ENCODE assay signal across 33 cellular contexts in the genomic region with DNA sequence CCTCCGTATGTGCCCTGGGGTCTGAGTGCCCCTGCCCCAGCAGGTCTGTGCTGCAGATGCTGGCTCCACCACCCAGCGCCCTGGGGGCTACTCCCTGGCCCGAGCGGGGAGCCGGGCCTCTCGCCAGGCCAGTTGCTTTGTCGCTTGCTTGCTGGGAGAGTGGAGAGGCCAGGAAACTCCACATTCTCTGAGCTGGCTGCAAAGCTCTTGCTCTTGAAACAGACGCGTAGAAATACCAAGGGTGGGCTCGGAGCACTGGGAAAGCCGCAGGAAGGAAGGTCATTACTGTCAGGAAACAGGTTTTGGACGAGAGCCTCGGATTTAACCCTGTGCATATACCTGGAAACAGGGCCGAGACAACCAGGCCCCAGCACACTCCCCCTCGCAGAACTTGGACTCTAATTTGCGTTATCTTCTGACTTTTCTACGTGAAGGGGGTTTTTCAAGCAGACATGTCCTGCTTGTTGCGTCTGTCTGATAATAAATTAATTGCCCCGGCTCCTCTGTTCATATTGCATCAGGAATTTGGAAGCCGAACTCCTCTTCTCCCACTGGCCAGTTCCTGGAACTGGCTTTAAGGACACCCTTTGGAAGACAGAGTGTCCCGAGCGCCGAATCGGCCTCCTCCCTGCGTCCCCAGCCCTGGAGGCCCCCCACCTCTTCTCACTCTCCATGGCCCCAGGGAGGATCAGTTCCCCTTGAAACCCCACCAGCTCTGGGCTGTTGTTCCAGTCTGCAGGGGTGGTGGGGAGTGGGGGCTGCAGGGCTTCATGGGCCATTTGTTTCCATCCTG. TPM values are rescaled to one million over a fixed set of nuclear protein-coding genes. Genes with fewer than 3 reads are reported as not detected.
DNase-seq lines count a peak whose midpoint lies in the region; ATAC-seq and TF ChIP-seq lines count a peak whose summit lies in the region.
"Had no signal": no experiment of that assay in that cellular context is flagged by ENCODE, and none has a peak within 500 bp of the region (broad histone marks: within the 10 kb centered on the region; RNA-seq: fewer than 3 reads in every experiment).

No MANE protein-coding gene starts in this region.

- H3K36me3 ChIP-seq in left ventricle myocardium inferior: peaks cover 3% of the 10 kb centered on the region
- H3K36me3 ChIP-seq in subcutaneous abdominal adipose tissue (ENCODE audit: control insufficient read depth in 5 of 5, insufficient read depth in 5 of 5, low read length in 5 of 5): no peaks in the 10 kb centered on the region
- H3K36me3 ChIP-seq: MG63, vagina had no signal

- H3K9me3 ChIP-seq in left ventricle myocardium inferior (replicated peaks) (no peaks in the 10 kb centered on the region), subcutaneous abdominal adipose tissue (ENCODE audit: control insufficient read depth in 5 of 5, low read length in 5 of 5) (no peaks in the 10 kb centered on the region)
- H3K9me3 ChIP-seq: Caco-2, MG63, vagina had no signal

- H3K4me3 ChIP-seq in left ventricle myocardium inferior: peak overlapping the region; percentile 4
- peak overlapping the region in 3 of 5 donors; percentile 14 to 48 (median 43) for H3K4me3 ChIP-seq in subcutaneous abdominal adipose tissue (ENCODE audit: low read depth in 1 of 5, low read length in 5 of 5)
- H3K4me3 ChIP-seq: MG63, vagina had no signal

- intact Hi-C loops in left ventricle myocardium inferior (cut with micrococcal nuclease): no loop called here
- intact Hi-C loops in activated CD4-positive, alpha-beta memory T cell treated with anti-CD3 and anti-CD28 coated beads for 36 hours (cut with micrococcal nuclease): no loop called here

- ATAC-seq in HG02970 (IDR thresholded peaks at IDR 0.05; ENCODE audit: low FRiP score, unreplicated experiment): no peak
- ATAC-seq: stimulated activated effector memory CD8-positive, alpha-beta T cell treated with anti-CD3 and anti-CD28 coated beads, Interleukin-12 subunit alpha, Interleukin-12 subunit beta, amount 100 ng/mL, for 72 hours had no signal

- DNase-seq in dermis microvascular lymphatic vessel endothelial cell (ENCODE audit: low read depth in 2 of 2) (peak; percentile 33 to 50), left ventricle myocardium inferior (no peak), lung microvascular endothelial cell (ENCODE audit: low read depth in 2 of 2) (peak; percentile 20 to 61), GM19240 (ENCODE audit: insufficient read length, low spot score) (no peak), MV-4-11 (lab: John Stamatoyannopoulos, UW) (no peak)
- no peak for DNase-seq in activated CD4-positive, alpha-beta memory T cell treated with anti-CD3 and anti-CD28 coated beads for 36 hours
- DNase-seq: activated CD4-positive, alpha-beta T cell treated with anti-CD3 and anti-CD28 coated beads for 4 hours; activated CD8-positive, alpha-beta memory T cell treated with anti-CD3 and anti-CD28 coated beads for 24 hours; activated effector memory CD4-positive, alpha-beta T cell treated with Interleukin-2 at 50 U/mL for 16 hours; activated naive CD8-positive, alpha-beta T cell treated with anti-CD3 and anti-CD28 coated beads for 36 hours; Caco-2; DMS79; GF-D8; HCEC 1CT; KBM-7; mesendoderm; MG63; naive B cell; NCI-H1417; NCI-H2029 treated with DMSO at 0.1 percent for 48 hours; NCI-H345; NCI-H748 treated with DMSO at 0.1 percent for 48 hours; stimulated activated CD4-positive, alpha-beta T cell treated with anti-CD3 and anti-CD28 coated beads, Interleukin-12 subunit alpha, Interleukin-12 subunit beta, amount 100 ng/mL, for 4 hours; stimulated activated CD4-positive, alpha-beta T cell treated with anti-CD3 and anti-CD28 coated beads, Interleukin-4, amount 100 ng/mL, for 24 hours had no signal

- peak overlapping the region in 2 of 5 donors; percentile 14 to 38 for H3K9ac ChIP-seq in subcutaneous abdominal adipose tissue (ENCODE audit: low read length in 5 of 5)

- H3K27ac ChIP-seq in left ventricle myocardium inferior (replicated peaks) (peak overlapping the region; percentile 72), subcutaneous abdominal adipose tissue (ENCODE audit: low read depth, low read length) (no peak overlapping the region)
- H3K27ac ChIP-seq: C4-2B, vagina had no signal

- no peaks in the 10 kb centered on the region for H3K4me1 Mint-ChIP-seq in activated CD4-positive, alpha-beta memory T cell treated with anti-CD3 and anti-CD28 coated beads for 36 hours (ENCODE audit: low read depth)
- H3K4me1 Mint-ChIP-seq: activated naive CD8-positive, alpha-beta T cell treated with anti-CD3 and anti-CD28 coated beads for 36 hours; stimulated activated effector memory CD8-positive, alpha-beta T cell treated with anti-CD3 and anti-CD28 coated beads, Interleukin-12 subunit alpha, Interleukin-12 subunit beta, amount 100 ng/mL, for 72 hours had no signal

- TF ChIP-seq CTCF in left ventricle myocardium inferior (IDR thresholded peaks at IDR 0.05; ENCODE audit: borderline replicate concordance): no peak

- H3K27ac Mint-ChIP-seq in activated CD4-positive, alpha-beta memory T cell treated with anti-CD3 and anti-CD28 coated beads for 36 hours: no peak overlapping the region
- H3K27ac Mint-ChIP-seq: activated naive CD8-positive, alpha-beta T cell treated with anti-CD3 and anti-CD28 coated beads for 36 hours; naive B cell; stimulated activated effector memory CD8-positive, alpha-beta T cell treated with anti-CD3 and anti-CD28 coated beads, Interleukin-12 subunit alpha, Interleukin-12 subunit beta, amount 100 ng/mL, for 72 hours; T-helper 2 cell treated with Interferon-gamma antibody and Interleukin-4, amounts not matched to agents 5 μg/mL and 100 μg/mL, for 36 hours had no signal

- H3K27me3 Mint-ChIP-seq in activated CD4-positive, alpha-beta memory T cell treated with anti-CD3 and anti-CD28 coated beads for 36 hours: peaks cover under 1% of the 10 kb centered on the region
- H3K27me3 Mint-ChIP-seq: activated naive CD8-positive, alpha-beta T cell treated with anti-CD3 and anti-CD28 coated beads for 36 hours had no signal

- no peaks in the 10 kb centered on the region for H3K9me3 Mint-ChIP-seq in activated CD4-positive, alpha-beta memory T cell treated with anti-CD3 and anti-CD28 coated beads for 36 hours
- H3K9me3 Mint-ChIP-seq: activated naive CD8-positive, alpha-beta T cell treated with anti-CD3 and anti-CD28 coated beads for 36 hours; naive B cell; stimulated activated effector memory CD8-positive, alpha-beta T cell treated with anti-CD3 and anti-CD28 coated beads, Interleukin-12 subunit alpha, Interleukin-12 subunit beta, amount 100 ng/mL, for 72 hours; T-helper 2 cell treated with Interferon-gamma antibody and Interleukin-4, amounts not matched to agents 5 μg/mL and 100 μg/mL, for 36 hours had no signal

- CTCF ChIA-PET in activated CD4-positive, alpha-beta memory T cell treated with anti-CD3 and anti-CD28 coated beads for 36 hours (lab: Charles Lee): no interaction called here

- H3K27me3 ChIP-seq in left ventricle myocardium inferior (ENCODE audit: low read depth) (no peaks in the 10 kb centered on the region), subcutaneous abdominal adipose tissue (ENCODE audit: control insufficient read depth in 5 of 5, insufficient read depth in 4 of 5, low read length in 5 of 5) (no peaks in the 10 kb centered on the region)
- H3K27me3 ChIP-seq: MG63, vagina had no signal

- H3K36me3 Mint-ChIP-seq in activated CD4-positive, alpha-beta memory T cell treated with anti-CD3 and anti-CD28 coated beads for 36 hours: no peaks in the 10 kb centered on the region
- H3K36me3 Mint-ChIP-seq: activated naive CD8-positive, alpha-beta T cell treated with anti-CD3 and anti-CD28 coated beads for 36 hours; naive B cell; stimulated activated effector memory CD8-positive, alpha-beta T cell treated with anti-CD3 and anti-CD28 coated beads, Interleukin-12 subunit alpha, Interleukin-12 subunit beta, amount 100 ng/mL, for 72 hours had no signal

- POLR2A ChIA-PET in activated CD4-positive, alpha-beta memory T cell treated with anti-CD3 and anti-CD28 coated beads for 36 hours (lab: Charles Lee): no interaction called here

- H3K4me3 Mint-ChIP-seq in activated CD4-positive, alpha-beta memory T cell treated with anti-CD3 and anti-CD28 coated beads for 36 hours: no peak overlapping the region
- H3K4me3 Mint-ChIP-seq: activated naive CD8-positive, alpha-beta T cell treated with anti-CD3 and anti-CD28 coated beads for 36 hours; stimulated activated effector memory CD8-positive, alpha-beta T cell treated with anti-CD3 and anti-CD28 coated beads, Interleukin-12 subunit alpha, Interleukin-12 subunit beta, amount 100 ng/mL, for 72 hours; T-helper 2 cell treated with Interferon-gamma antibody and Interleukin-4, amounts not matched to agents 5 μg/mL and 100 μg/mL, for 36 hours had no signal

- peaks cover 41% of the 10 kb centered on the region for H3K4me1 ChIP-seq in left ventricle myocardium inferior
- peaks cover 5 to 32% (median 24%) of the 10 kb centered on the region in 5 donors for H3K4me1 ChIP-seq in subcutaneous abdominal adipose tissue (ENCODE audit: control insufficient read depth in 5 of 5, insufficient read depth in 5 of 5, low read length in 5 of 5)
- H3K4me1 ChIP-seq: Caco-2, vagina had no signal

RNA-seq across cellular contexts. Expression of gene ADAMTSL2, which starts 11.2 kb away (rescaled TPM):
- total RNA-seq in dermis microvascular lymphatic vessel endothelial cell (under 0.01 TPM in 2 replicates), left ventricle myocardium inferior (6.0 TPM), lung microvascular endothelial cell (under 0.01 TPM in 2 replicates)
- under 1 TPM; 0.05 to 0.07 TPM for total RNA-seq in activated CD4-positive, alpha-beta memory T cell treated with anti-CD3 and anti-CD28 coated beads for 36 hours

RNA-seq across cellular contexts. Expression of gene MYMK, which starts 20.9 kb away (rescaled TPM):
- total RNA-seq in dermis microvascular lymphatic vessel endothelial cell: not detected in 2 replicates
- total RNA-seq in left ventricle myocardium inferior: not detected
- total RNA-seq in lung microvascular endothelial cell: not detected in 2 replicates
- total RNA-seq in activated CD4-positive, alpha-beta memory T cell treated with anti-CD3 and anti-CD28 coated beads for 36 hours: not detected
- total RNA-seq: activated naive CD8-positive, alpha-beta T cell treated with anti-CD3 and anti-CD28 coated beads for 36 hours; Caco-2; osteocyte; renal cortical epithelial cell; temporal lobe; vagina had no signal

Comparison
In these comparisons a context has a peak if more than half of its experiments do, and no peak if none do; other contexts are left out.
1. DNase-seq: peak in dermis microvascular lymphatic vessel endothelial cell (2 of 2) and lung microvascular endothelial cell (2 of 2); none in left ventricle myocardium inferior (single experiment), GM19240 (single experiment), MV-4-11 (single experiment) and activated CD4-positive, alpha-beta memory T cell treated with anti-CD3 and anti-CD28 coated beads for 36 hours (single experiment).